Comparison of ENCODE assay signal across 1 cellular context in the genomic region with DNA sequence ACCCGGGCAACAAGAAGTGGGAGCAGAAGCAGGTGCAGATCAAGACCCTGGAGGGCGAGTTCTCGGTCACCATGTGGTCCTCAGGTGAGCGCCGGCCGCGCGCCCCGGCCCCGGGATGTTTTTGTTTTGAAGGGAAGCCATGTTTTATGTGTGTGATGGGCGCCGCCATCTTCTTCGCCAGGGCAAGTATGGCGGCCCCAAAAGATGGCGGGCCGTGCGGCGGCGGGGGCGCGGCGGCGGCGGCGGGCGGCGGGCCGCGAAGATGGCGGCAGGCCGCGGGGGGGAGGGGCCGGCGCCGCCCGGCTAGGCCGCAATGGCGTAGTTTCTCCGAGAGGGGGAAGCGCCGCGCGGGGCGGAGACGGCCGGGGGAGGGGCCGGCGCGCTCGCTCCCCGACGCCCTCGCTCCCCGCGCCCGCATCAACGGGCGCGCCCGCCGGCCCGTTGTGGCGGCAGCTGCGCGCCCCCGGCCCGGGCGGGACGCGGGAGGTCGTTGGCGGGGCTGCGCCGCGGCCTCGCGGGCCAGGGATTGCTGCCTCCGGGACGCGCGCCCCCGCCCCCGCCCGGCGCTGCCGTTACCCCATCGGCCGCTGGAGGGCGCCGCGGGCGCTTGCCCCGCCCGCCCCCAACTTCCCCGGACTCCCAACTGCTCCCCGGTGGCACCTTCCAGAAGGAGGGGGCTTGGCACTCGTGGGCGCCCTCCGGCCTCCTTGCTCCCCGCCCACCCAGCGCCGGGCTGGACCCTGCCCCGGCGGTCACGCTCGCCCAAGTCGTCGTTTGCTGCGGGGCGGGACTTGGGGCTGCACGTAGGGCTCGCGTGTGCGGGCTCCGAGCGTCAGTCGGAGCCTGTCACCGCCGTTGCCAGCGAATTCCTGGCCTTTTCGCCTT.
A peak's percentile ranks its signal among the peaks of the same experiment; 100 is the strongest.
TF ChIP-seq lines count a peak whose summit lies in the region.

No MANE protein-coding gene starts in this region.

TF ChIP-seq in HepG2, 621 proteins besides CTCF, POLR2A, EP300 and RAD21 (continued from another document and continues in another):
- TF ChIP-seq, protein P1, sequence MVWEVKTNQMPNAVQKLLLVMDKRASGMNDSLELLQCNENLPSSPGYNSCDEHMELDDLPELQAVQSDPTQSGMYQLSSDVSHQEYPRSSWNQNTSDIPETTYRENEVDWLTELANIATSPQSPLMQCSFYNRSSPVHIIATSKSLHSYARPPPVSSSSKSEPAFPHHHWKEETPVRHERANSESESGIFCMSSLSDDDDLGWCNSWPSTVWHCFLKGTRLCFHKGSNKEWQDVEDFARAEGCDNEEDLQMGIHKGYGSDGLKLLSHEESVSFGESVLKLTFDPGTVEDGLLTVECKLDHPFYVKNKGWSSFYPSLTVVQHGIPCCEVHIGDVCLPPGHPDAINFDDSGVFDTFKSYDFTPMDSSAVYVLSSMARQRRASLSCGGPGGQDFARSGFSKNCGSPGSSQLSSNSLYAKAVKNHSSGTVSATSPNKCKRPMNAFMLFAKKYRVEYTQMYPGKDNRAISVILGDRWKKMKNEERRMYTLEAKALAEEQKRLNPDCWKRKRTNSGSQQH (CRISPR knock-in tag; IDR thresholded peaks at IDR 0.05; ENCODE audit: low read depth), result no peak
- no peak for TF ChIP-seq ZNF709 (CRISPR knock-in tag; IDR thresholded peaks at IDR 0.05)
- no peak for TF ChIP-seq ZNF296 (CRISPR knock-in tag; conservative IDR thresholded peaks at IDR 0.05)
- no peak for TF ChIP-seq ZMYM2 (CRISPR knock-in tag; IDR thresholded peaks at IDR 0.05)
- TF ChIP-seq, protein P2, sequence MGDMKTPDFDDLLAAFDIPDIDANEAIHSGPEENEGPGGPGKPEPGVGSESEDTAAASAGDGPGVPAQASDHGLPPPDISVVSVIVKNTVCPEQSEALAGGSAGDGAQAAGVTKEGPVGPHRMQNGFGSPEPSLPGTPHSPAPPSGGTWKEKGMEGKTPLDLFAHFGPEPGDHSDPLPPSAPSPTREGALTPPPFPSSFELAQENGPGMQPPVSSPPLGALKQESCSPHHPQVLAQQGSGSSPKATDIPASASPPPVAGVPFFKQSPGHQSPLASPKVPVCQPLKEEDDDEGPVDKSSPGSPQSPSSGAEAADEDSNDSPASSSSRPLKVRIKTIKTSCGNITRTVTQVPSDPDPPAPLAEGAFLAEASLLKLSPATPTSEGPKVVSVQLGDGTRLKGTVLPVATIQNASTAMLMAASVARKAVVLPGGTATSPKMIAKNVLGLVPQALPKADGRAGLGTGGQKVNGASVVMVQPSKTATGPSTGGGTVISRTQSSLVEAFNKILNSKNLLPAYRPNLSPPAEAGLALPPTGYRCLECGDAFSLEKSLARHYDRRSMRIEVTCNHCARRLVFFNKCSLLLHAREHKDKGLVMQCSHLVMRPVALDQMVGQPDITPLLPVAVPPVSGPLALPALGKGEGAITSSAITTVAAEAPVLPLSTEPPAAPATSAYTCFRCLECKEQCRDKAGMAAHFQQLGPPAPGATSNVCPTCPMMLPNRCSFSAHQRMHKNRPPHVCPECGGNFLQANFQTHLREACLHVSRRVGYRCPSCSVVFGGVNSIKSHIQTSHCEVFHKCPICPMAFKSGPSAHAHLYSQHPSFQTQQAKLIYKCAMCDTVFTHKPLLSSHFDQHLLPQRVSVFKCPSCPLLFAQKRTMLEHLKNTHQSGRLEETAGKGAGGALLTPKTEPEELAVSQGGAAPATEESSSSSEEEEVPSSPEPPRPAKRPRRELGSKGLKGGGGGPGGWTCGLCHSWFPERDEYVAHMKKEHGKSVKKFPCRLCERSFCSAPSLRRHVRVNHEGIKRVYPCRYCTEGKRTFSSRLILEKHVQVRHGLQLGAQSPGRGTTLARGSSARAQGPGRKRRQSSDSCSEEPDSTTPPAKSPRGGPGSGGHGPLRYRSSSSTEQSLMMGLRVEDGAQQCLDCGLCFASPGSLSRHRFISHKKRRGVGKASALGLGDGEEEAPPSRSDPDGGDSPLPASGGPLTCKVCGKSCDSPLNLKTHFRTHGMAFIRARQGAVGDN (CRISPR knock-in tag; IDR thresholded peaks at IDR 0.05), result peak; percentile 92
- TF ChIP-seq, protein P3, sequence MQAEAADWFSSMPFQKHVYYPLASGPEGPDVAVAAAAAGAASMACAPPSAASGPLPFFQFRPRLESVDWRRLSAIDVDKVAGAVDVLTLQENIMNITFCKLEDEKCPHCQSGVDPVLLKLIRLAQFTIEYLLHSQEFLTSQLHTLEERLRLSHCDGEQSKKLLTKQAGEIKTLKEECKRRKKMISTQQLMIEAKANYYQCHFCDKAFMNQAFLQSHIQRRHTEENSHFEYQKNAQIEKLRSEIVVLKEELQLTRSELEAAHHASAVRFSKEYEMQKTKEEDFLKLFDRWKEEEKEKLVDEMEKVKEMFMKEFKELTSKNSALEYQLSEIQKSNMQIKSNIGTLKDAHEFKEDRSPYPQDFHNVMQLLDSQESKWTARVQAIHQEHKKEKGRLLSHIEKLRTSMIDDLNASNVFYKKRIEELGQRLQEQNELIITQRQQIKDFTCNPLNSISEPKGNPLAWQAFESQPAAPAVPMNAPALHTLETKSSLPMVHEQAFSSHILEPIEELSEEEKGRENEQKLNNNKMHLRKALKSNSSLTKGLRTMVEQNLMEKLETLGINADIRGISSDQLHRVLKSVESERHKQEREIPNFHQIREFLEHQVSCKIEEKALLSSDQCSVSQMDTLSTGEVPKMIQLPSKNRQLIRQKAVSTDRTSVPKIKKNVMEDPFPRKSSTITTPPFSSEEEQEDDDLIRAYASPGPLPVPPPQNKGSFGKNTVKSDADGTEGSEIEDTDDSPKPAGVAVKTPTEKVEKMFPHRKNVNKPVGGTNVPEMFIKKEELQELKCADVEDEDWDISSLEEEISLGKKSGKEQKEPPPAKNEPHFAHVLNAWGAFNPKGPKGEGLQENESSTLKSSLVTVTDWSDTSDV (CRISPR knock-in tag; IDR thresholded peaks at IDR 0.05), result no peak
- TF ChIP-seq ZNF143 (CRISPR knock-in tag; IDR thresholded peaks at IDR 0.05), result no peak
- TF ChIP-seq POLR2G (IDR thresholded peaks at IDR 0.05; ENCODE audit: low read depth, low read length), result peak; percentile 11; the same call in 1 of the 2 replicates
- no peak for TF ChIP-seq ZNF224 (CRISPR knock-in tag; IDR thresholded peaks at IDR 0.05)
- TF ChIP-seq MAF1 (CRISPR knock-in tag; IDR thresholded peaks at IDR 0.05; ENCODE audit: borderline replicate concordance), result no peak
- no peak for TF ChIP-seq SCMH1 (CRISPR knock-in tag; IDR thresholded peaks at IDR 0.05; ENCODE audit: borderline replicate concordance)
- TF ChIP-seq ZNF746 (CRISPR knock-in tag; IDR thresholded peaks at IDR 0.05), result no peak
- no peak for TF ChIP-seq AGO2 (optimal IDR thresholded peaks at IDR 0.05; ENCODE audit: low read depth, low read length)
- TF ChIP-seq MTA1 (CRISPR knock-in tag; IDR thresholded peaks at IDR 0.05; ENCODE audit: borderline replicate concordance), result peak; percentile 69; the same call in 1 of the 2 replicates
- no peak for TF ChIP-seq ZNF749 (CRISPR knock-in tag; IDR thresholded peaks at IDR 0.05; ENCODE audit: borderline replicate concordance)
- peak; percentile 73 for TF ChIP-seq SKI (IDR thresholded peaks at IDR 0.05; ENCODE audit: partially characterized antibody)
- TF ChIP-seq ZBTB38 (CRISPR knock-in tag; IDR thresholded peaks at IDR 0.05), result peak; percentile 63; the same call in 1 of the 2 replicates
- TF ChIP-seq, protein P4, sequence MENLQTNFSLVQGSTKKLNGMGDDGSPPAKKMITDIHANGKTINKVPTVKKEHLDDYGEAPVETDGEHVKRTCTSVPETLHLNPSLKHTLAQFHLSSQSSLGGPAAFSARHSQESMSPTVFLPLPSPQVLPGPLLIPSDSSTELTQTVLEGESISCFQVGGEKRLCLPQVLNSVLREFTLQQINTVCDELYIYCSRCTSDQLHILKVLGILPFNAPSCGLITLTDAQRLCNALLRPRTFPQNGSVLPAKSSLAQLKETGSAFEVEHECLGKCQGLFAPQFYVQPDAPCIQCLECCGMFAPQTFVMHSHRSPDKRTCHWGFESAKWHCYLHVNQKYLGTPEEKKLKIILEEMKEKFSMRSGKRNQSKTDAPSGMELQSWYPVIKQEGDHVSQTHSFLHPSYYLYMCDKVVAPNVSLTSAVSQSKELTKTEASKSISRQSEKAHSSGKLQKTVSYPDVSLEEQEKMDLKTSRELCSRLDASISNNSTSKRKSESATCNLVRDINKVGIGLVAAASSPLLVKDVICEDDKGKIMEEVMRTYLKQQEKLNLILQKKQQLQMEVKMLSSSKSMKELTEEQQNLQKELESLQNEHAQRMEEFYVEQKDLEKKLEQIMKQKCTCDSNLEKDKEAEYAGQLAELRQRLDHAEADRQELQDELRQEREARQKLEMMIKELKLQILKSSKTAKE (CRISPR knock-in tag; IDR thresholded peaks at IDR 0.05; ENCODE audit: borderline replicate concordance), result 0 out of 2 replicates have a peak, but pooled peaks have one; percentile 46
- TF ChIP-seq MTA3 (CRISPR knock-in tag; IDR thresholded peaks at IDR 0.05), result no peak
- no peak for TF ChIP-seq ZNF674 (CRISPR knock-in tag; IDR thresholded peaks at IDR 0.05; ENCODE audit: low read depth)
- no peak for TF ChIP-seq ARHGAP35 (CRISPR knock-in tag; IDR thresholded peaks at IDR 0.05; ENCODE audit: borderline replicate concordance)
- peak; percentile 43; the same call in 1 of the 2 replicates for TF ChIP-seq ZMAT3 (CRISPR knock-in tag; conservative IDR thresholded peaks at IDR 0.05)
- TF ChIP-seq, protein P5, sequence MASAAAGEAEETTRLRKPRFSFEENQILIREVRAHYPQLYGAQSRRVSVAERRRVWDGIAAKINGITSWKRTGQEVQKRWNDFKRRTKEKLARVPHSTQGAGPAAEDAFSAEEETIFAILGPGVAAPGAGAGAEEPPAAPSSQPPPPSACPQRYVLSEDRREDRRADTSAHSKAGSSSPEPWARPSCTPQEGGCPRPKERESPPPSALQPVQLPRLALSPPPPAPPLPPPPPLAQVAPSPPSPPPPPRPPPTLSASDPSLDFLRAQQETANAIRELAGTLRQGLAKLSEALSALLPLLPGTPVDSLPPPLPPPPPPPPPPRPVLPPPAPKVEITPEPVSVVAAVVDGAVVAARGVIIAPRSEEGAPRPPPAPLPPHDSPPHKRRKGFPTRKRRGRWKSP (CRISPR knock-in tag; IDR thresholded peaks at IDR 0.05), result 0 out of 2 replicates have a peak, but pooled peaks have one; percentile 27
- TF ChIP-seq ZNF605 (CRISPR knock-in tag; IDR thresholded peaks at IDR 0.05), result no peak
- TF ChIP-seq SYNCRIP (IDR thresholded peaks at IDR 0.05; ENCODE audit: insufficient read depth, low read depth, low read length), result no peak
- TF ChIP-seq KLF6 (CRISPR knock-in tag; IDR thresholded peaks at IDR 0.05), result no peak
- TF ChIP-seq MATR3 (CRISPR knock-in tag; IDR thresholded peaks at IDR 0.05), result no peak
- peak; percentile 97 for TF ChIP-seq YY1 (IDR thresholded peaks at IDR 0.05; ENCODE audit: insufficient read depth, insufficient replicate concordance, low read depth, low read length)
- TF ChIP-seq, protein P6, sequence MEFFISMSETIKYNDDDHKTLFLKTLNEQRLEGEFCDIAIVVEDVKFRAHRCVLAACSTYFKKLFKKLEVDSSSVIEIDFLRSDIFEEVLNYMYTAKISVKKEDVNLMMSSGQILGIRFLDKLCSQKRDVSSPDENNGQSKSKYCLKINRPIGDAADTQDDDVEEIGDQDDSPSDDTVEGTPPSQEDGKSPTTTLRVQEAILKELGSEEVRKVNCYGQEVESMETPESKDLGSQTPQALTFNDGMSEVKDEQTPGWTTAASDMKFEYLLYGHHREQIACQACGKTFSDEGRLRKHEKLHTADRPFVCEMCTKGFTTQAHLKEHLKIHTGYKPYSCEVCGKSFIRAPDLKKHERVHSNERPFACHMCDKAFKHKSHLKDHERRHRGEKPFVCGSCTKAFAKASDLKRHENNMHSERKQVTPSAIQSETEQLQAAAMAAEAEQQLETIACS (CRISPR knock-in tag; IDR thresholded peaks at IDR 0.05), result peak; percentile 88
- TF ChIP-seq ATF7-NPFF (CRISPR knock-in tag; IDR thresholded peaks at IDR 0.05; ENCODE audit: low read depth), result no peak
- TF ChIP-seq ZNF354B (CRISPR knock-in tag; IDR thresholded peaks at IDR 0.05), result no peak
- TF ChIP-seq ZFX (CRISPR knock-in tag; IDR thresholded peaks at IDR 0.05; ENCODE audit: low read depth), result peak; percentile 54; the same call in 1 of the 2 replicates
- TF ChIP-seq RNF2 (conservative IDR thresholded peaks at IDR 0.05; ENCODE audit: low read depth), result no peak
- TF ChIP-seq KAT7 (CRISPR knock-in tag; IDR thresholded peaks at IDR 0.05; ENCODE audit: borderline replicate concordance), result peak; percentile 17; the same call in 1 of the 2 replicates
- TF ChIP-seq RFX1 (IDR thresholded peaks at IDR 0.05), result no peak
- TF ChIP-seq, protein P7, sequence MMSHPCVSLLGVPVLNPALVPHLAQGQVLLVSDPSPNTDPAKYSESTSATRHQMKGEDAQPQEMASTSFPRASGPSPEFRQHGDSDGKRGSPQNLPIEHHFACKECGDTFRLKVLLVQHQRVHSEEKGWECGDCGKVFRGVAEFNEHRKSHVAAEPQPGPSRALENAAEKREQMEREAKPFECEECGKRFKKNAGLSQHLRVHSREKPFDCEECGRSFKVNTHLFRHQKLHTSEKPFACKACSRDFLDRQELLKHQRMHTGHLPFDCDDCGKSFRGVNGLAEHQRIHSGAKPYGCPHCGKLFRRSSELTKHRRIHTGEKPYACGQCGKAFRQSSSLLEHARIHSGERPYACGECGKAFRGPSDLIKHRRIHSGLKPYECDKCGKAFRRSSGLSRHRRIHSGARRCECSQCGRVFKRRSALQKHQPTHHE (CRISPR knock-in tag; IDR thresholded peaks at IDR 0.05; ENCODE audit: borderline replicate concordance), result no peak
- no peak for TF ChIP-seq KLF9 (CRISPR knock-in tag; IDR thresholded peaks at IDR 0.05; ENCODE audit: low read depth)
- TF ChIP-seq, protein P8, sequence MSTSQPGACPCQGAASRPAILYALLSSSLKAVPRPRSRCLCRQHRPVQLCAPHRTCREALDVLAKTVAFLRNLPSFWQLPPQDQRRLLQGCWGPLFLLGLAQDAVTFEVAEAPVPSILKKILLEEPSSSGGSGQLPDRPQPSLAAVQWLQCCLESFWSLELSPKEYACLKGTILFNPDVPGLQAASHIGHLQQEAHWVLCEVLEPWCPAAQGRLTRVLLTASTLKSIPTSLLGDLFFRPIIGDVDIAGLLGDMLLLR (CRISPR knock-in tag; IDR thresholded peaks at IDR 0.05), result no peak
- no peak for TF ChIP-seq ZNF773 (CRISPR knock-in tag; IDR thresholded peaks at IDR 0.05; ENCODE audit: borderline replicate concordance)
- TF ChIP-seq ZNF570 (CRISPR knock-in tag; IDR thresholded peaks at IDR 0.05; ENCODE audit: borderline replicate concordance), result no peak
- no peak for TF ChIP-seq TARDBP (CRISPR knock-in tag; IDR thresholded peaks at IDR 0.05)
- TF ChIP-seq, protein P9, sequence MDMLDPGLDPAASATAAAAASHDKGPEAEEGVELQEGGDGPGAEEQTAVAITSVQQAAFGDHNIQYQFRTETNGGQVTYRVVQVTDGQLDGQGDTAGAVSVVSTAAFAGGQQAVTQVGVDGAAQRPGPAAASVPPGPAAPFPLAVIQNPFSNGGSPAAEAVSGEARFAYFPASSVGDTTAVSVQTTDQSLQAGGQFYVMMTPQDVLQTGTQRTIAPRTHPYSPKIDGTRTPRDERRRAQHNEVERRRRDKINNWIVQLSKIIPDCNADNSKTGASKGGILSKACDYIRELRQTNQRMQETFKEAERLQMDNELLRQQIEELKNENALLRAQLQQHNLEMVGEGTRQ (IDR thresholded peaks at IDR 0.05; ENCODE audit: low read depth, low read length), result no peak
- TF ChIP-seq, protein P9 (CRISPR knock-in tag; IDR thresholded peaks at IDR 0.05; ENCODE audit: borderline replicate concordance), result no peak
- peak; percentile 59; the same call in 1 of the 2 replicates for TF ChIP-seq HDAC2 (CRISPR knock-in tag; IDR thresholded peaks at IDR 0.05)
- TF ChIP-seq HNF4A (CRISPR knock-in tag; IDR thresholded peaks at IDR 0.05), result peak; percentile 64
- no peak for TF ChIP-seq GATA4 (IDR thresholded peaks at IDR 0.05; ENCODE audit: borderline replicate concordance, low read depth)
